Comparison of ENCODE assay signal across 25 cellular contexts in genomic region chr3:119631529-119631928, GRCh38. TPM values are rescaled to one million over a fixed set of nuclear protein-coding genes. Genes with fewer than 3 reads are reported as not detected.
A peak's percentile ranks its signal among the peaks of the same experiment; 100 is the strongest.
DNase-seq lines count a peak whose midpoint lies in the region; ATAC-seq, FAIRE-seq and TF ChIP-seq lines count a peak whose summit lies in the region.
"Had no signal": no experiment of that assay in that cellular context is flagged by ENCODE, and none has a peak within 500 bp of the region (broad histone marks: within the 10 kb centered on the region; RNA-seq: fewer than 3 reads in every experiment).

No MANE protein-coding gene starts in this region.

- H3K9me3 Mint-ChIP-seq in astrocyte (ENCODE audit: unreplicated experiment): no peaks in the 10 kb centered on the region
- no peaks in the 10 kb centered on the region for H3K9me3 Mint-ChIP-seq in memory B cell
- H3K9me3 Mint-ChIP-seq: activated CD4-positive, alpha-beta memory T cell treated with anti-CD3 and anti-CD28 coated beads, Interleukin-2, amount 10 ng/mL, durations not matched to agents 7 days and 5 days; activated naive CD8-positive, alpha-beta T cell treated with anti-CD3 and anti-CD28 coated beads for 36 hours; CD4-positive, alpha-beta T cell; T-cell had no signal

- H3K27me3 ChIP-seq in astrocyte (ENCODE audit: insufficient read depth, low read length) (no peaks in the 10 kb centered on the region), subcutaneous abdominal adipose tissue (ENCODE audit: control insufficient read depth in 5 of 5, insufficient read depth in 4 of 5, low read length in 5 of 5) (no peaks in the 10 kb centered on the region)
- H3K27me3 ChIP-seq: body of pancreas, SJSA1, suprapubic skin had no signal

- H3K9ac ChIP-seq in astrocyte (ENCODE audit: low read length) (no peak overlapping the region), subcutaneous abdominal adipose tissue (ENCODE audit: low read length in 5 of 5) (no peak overlapping the region)

- no peak for ATAC-seq in memory B cell (ENCODE audit: low read depth)
- ATAC-seq: activated CD4-positive, CD25-positive, alpha-beta regulatory T cell treated with anti-CD3 and anti-CD28 coated beads, Interleukin-2, amount 50 U/mL, for 24 hours; body of pancreas; HCT116; T-cell had no signal

- no peak for FAIRE-seq in astrocyte (lab: Jason Lieb, UNC)
- FAIRE-seq: GM18507, keratinocyte, urothelium cell line had no signal

- peaks cover 15% of the 10 kb centered on the region for H3K4me1 ChIP-seq in astrocyte (ENCODE audit: insufficient read depth, low read length)
- H3K4me1 ChIP-seq in subcutaneous abdominal adipose tissue (ENCODE audit: control insufficient read depth in 5 of 5, insufficient read depth in 5 of 5, low read length in 5 of 5): peaks cover 11 to 60% (median 32%) of the 10 kb centered on the region in 5 donors

- H3K27ac Mint-ChIP-seq in astrocyte (ENCODE audit: unreplicated experiment): peak overlapping the region; percentile 97
- peak overlapping the region; percentile 39 for H3K27ac Mint-ChIP-seq in memory B cell
- H3K27ac Mint-ChIP-seq: activated naive CD8-positive, alpha-beta T cell treated with anti-CD3 and anti-CD28 coated beads for 36 hours; CD4-positive, alpha-beta T cell; T-cell had no signal

- H3K27me3 Mint-ChIP-seq in astrocyte (ENCODE audit: low read depth, unreplicated experiment) (peaks cover under 1% of the 10 kb centered on the region), memory B cell (no peaks in the 10 kb centered on the region)
- H3K27me3 Mint-ChIP-seq: activated CD4-positive, alpha-beta memory T cell treated with anti-CD3 and anti-CD28 coated beads, Interleukin-2, amount 10 ng/mL, durations not matched to agents 7 days and 5 days had no signal

- no peak overlapping the region for H3K4me3 ChIP-seq in astrocyte (ENCODE audit: insufficient read depth, low read depth, low read length)
- H3K4me3 ChIP-seq in subcutaneous abdominal adipose tissue (ENCODE audit: low read depth in 1 of 5, low read length in 5 of 5): no peak overlapping the region
- H3K4me3 ChIP-seq: body of pancreas, SJSA1, suprapubic skin had no signal

- no peaks in the 10 kb centered on the region for H3K79me2 ChIP-seq in astrocyte (ENCODE audit: insufficient read depth, low read length)

- H3K4me3 Mint-ChIP-seq in astrocyte (ENCODE audit: unreplicated experiment) (no peak overlapping the region), memory B cell (no peak overlapping the region)
- H3K4me3 Mint-ChIP-seq: activated CD4-positive, alpha-beta memory T cell treated with anti-CD3 and anti-CD28 coated beads, Interleukin-2, amount 10 ng/mL, durations not matched to agents 7 days and 5 days; activated naive CD8-positive, alpha-beta T cell treated with anti-CD3 and anti-CD28 coated beads for 36 hours; CD4-positive, alpha-beta T cell; T-cell had no signal

- H3K4me1 Mint-ChIP-seq in astrocyte (ENCODE audit: low read depth, unreplicated experiment) (peaks cover 33% of the 10 kb centered on the region), memory B cell (peaks cover 21% of the 10 kb centered on the region)

- H3K36me3 Mint-ChIP-seq in astrocyte (ENCODE audit: low read depth, unreplicated experiment): no peaks in the 10 kb centered on the region
- H3K36me3 Mint-ChIP-seq in memory B cell: no peaks in the 10 kb centered on the region
- H3K36me3 Mint-ChIP-seq: activated naive CD8-positive, alpha-beta T cell treated with anti-CD3 and anti-CD28 coated beads for 36 hours; T-cell had no signal

- TF ChIP-seq CTCF in astrocyte (IDR thresholded peaks at IDR 0.05; ENCODE audit: insufficient read depth, low read depth, low read length): no peak

- H3K9me3 ChIP-seq in astrocyte (ENCODE audit: insufficient read depth, low read depth, low read length) (no peaks in the 10 kb centered on the region), subcutaneous abdominal adipose tissue (ENCODE audit: control insufficient read depth in 5 of 5, low read length in 5 of 5) (no peaks in the 10 kb centered on the region)
- H3K9me3 ChIP-seq: body of pancreas, SJSA1, suprapubic skin had no signal

- DNase-seq in EH (ENCODE audit: low read depth): peak; percentile 16
- DNase-seq in astrocyte (ENCODE audit: low read depth): peak; percentile 48
- DNase-seq in memory B cell (ENCODE audit: low spot score in 2 of 2): no peak
- DNase-seq in OCI-M1 (lab: John Stamatoyannopoulos, UW): no peak
- no peak for DNase-seq in DMS153 treated with DMSO at 0.1 percent for 48 hours (lab: John Stamatoyannopoulos, UW; ENCODE audit: unreplicated experiment)
- DNase-seq in NCI-H146 (lab: John Stamatoyannopoulos, UW): no peak
- DNase-seq: activated CD4-positive, alpha-beta memory T cell treated with anti-CD3 and anti-CD28 coated beads, Interleukin-2, amount 10 ng/mL, durations not matched to agents 7 days and 5 days; activated naive CD8-positive, alpha-beta T cell treated with anti-CD3 and anti-CD28 coated beads for 36 hours; body of pancreas; CD4-positive, alpha-beta T cell; DMS53; effector CD8-positive, alpha-beta T cell; GDM1; MV-4-11; NCI-H187; NCI-H524 treated with DMSO at 0.1 percent for 48 hours; T-cell had no signal

- H2AFZ ChIP-seq in astrocyte (ENCODE audit: low read depth, low read length): no peak overlapping the region

- H3K36me3 ChIP-seq in astrocyte (ENCODE audit: insufficient read depth, low read length) (no peaks in the 10 kb centered on the region), subcutaneous abdominal adipose tissue (ENCODE audit: control insufficient read depth in 5 of 5, insufficient read depth in 5 of 5, low read length in 5 of 5) (no peaks in the 10 kb centered on the region)
- H3K36me3 ChIP-seq: SJSA1, suprapubic skin had no signal

- no peak overlapping the region for H3K27ac ChIP-seq in astrocyte (ENCODE audit: low read depth, low read length)
- peak overlapping the region; percentile 9 for H3K27ac ChIP-seq in subcutaneous abdominal adipose tissue (ENCODE audit: low read depth, low read length)
- H3K27ac ChIP-seq: SJSA1, suprapubic skin had no signal

- H4K20me1 ChIP-seq in astrocyte (ENCODE audit: insufficient read depth, low read length): no peaks in the 10 kb centered on the region

- no peak overlapping the region for H3K4me2 ChIP-seq in astrocyte (ENCODE audit: low read length)

RNA-seq across cellular contexts. Expression of gene POPDC2, which starts 28.9 kb away (rescaled TPM):
- total RNA-seq in astrocyte: 1.8 and 2.1 TPM in 2 replicates

RNA-seq across cellular contexts. Expression of gene PLA1A, which starts 33.8 kb away (rescaled TPM):
- total RNA-seq in astrocyte: 0.91 and 2.0 TPM in 2 replicates
- total RNA-seq: activated naive CD8-positive, alpha-beta T cell treated with anti-CD3 and anti-CD28 coated beads for 36 hours; CD4-positive, alpha-beta T cell; T-cell had no signal

RNA-seq across cellular contexts. Expression of gene COX17, which starts 45.7 kb away (rescaled TPM):
- total RNA-seq in astrocyte: 22.8 and 24.3 TPM in 2 replicates

RNA-seq across cellular contexts. Expression of gene ADPRH, which starts 52.2 kb away (rescaled TPM):
- total RNA-seq in astrocyte: 2.6 and 3.1 TPM in 2 replicates

Comparison
In these comparisons a context has a peak if more than half of its experiments do, and no peak if none do; other contexts are left out.
1. DNase-seq: peak in EH (single experiment) and astrocyte (single experiment); none in memory B cell (0 of 2), OCI-M1 (single experiment), DMS153 treated with DMSO at 0.1 percent for 48 hours (single experiment) and NCI-H146 (single experiment).